In the genomic region with DNA sequence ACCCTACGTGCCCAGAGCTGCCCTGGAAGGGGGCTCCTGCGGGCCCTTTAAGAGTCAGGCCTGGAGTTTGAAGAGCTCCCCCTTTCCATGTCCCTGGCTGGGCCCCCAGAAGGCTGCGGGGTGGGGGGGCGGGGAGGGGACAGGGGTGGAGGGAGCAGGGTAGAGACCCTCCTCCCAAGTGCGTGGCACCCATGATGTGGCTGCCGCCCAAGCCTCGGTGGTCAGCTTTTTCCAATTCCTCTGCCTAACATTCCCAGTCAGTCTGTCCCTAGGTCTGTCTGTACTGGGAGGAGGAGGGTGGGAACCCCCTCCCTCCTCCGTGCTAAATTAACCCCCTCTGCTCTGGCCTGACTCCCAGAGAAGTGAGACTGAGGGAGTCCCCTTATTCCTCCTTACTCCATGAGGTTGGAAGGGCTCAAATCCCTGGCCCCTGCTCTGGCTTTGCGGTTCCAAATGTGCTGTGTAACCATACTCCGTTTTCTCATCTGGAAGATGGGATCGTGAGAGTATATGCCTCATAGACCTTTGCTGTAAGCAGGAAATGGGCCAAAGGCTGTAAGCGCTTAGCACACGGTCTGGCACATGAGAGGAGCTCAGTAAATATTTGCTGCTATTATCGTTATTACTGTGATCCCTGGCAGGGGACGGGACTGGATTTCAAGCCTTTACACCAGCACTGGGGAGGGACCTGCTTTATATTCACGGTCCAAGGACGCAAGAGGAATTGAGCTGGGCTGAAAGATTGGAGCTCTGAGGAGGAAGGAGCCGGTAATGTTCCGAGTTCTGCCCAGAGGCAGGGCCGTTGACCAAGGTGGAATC, we compare ENCODE assay signal across 8 cellular contexts. TPM values are rescaled to one million over a fixed set of nuclear protein-coding genes. Genes with fewer than 3 reads are reported as not detected.
DNase-seq lines count a peak whose midpoint lies in the region; ATAC-seq and FAIRE-seq lines count a peak whose summit lies in the region.

No MANE protein-coding gene starts in this region.

- no peaks in the 10 kb centered on the region for H3K36me3 Mint-ChIP-seq in central memory CD8-positive, alpha-beta T cell (ENCODE audit: insufficient read depth)
- no peaks in the 10 kb centered on the region for H3K36me3 Mint-ChIP-seq in memory B cell

- peaks cover 17% of the 10 kb centered on the region for H3K36me3 ChIP-seq in MG63

- no peaks in the 10 kb centered on the region for H3K9me3 ChIP-seq in MG63

- FAIRE-seq in HTR-8/SVneo (lab: Jason Lieb, UNC): no peak

- H3K4me3 ChIP-seq in MG63: peak overlapping the region; percentile 67

- peak overlapping the region; percentile 42 for H3K4me3 Mint-ChIP-seq in central memory CD8-positive, alpha-beta T cell
- H3K4me3 Mint-ChIP-seq in memory B cell: peak overlapping the region; percentile 47

- no peak for ATAC-seq in central memory CD8-positive, alpha-beta T cell (replicated peaks; ENCODE audit: extremely low read depth, poor library complexity, severe bottlenecking)
- ATAC-seq in memory B cell (ENCODE audit: low read depth): no peak

- H3K4me1 Mint-ChIP-seq in central memory CD8-positive, alpha-beta T cell: peaks cover 40% of the 10 kb centered on the region
- peaks cover 32% of the 10 kb centered on the region for H3K4me1 Mint-ChIP-seq in memory B cell

- H3K27me3 Mint-ChIP-seq in central memory CD8-positive, alpha-beta T cell: peaks cover 12% of the 10 kb centered on the region
- H3K27me3 Mint-ChIP-seq in memory B cell: peaks cover 26% of the 10 kb centered on the region

- no peaks in the 10 kb centered on the region for H3K9me3 Mint-ChIP-seq in central memory CD8-positive, alpha-beta T cell
- H3K9me3 Mint-ChIP-seq in memory B cell: no peaks in the 10 kb centered on the region

- no peaks in the 10 kb centered on the region for H3K27me3 ChIP-seq in MG63

- DNase-seq in AG08396 (ENCODE audit: low spot score): peak; percentile 56
- DNase-seq in MG63: peak; percentile 77
- DNase-seq in central memory CD8-positive, alpha-beta T cell (ENCODE audit: low spot score in 2 of 2): no peak
- DNase-seq in memory B cell (ENCODE audit: low spot score in 2 of 2): no peak
- DNase-seq in 8988T: no peak
- DNase-seq in NCI-H2196 treated with DMSO at 0.1 percent for 48 hours (lab: John Stamatoyannopoulos, UW; ENCODE audit: unreplicated experiment): no peak
- no peak for DNase-seq in HTR-8/SVneo (ENCODE audit: insufficient read length, low spot score)
- DNase-seq in HUDEP-2 (lab: John Stamatoyannopoulos, UW; ENCODE audit: unreplicated experiment in 76 of 76): no peak

- H3K27ac Mint-ChIP-seq in central memory CD8-positive, alpha-beta T cell (ENCODE audit: low read depth): no peak overlapping the region
- H3K27ac Mint-ChIP-seq in memory B cell: no peak overlapping the region

RNA-seq across cellular contexts. Expression of gene COL16A1, which starts 0.7 kb away (rescaled TPM):
- 156 and 192 TPM in 2 replicates for total RNA-seq in MG63 (2014; rRNA removed; shearing (Covaris generic); ENCODE audit: low replicate concordance)

RNA-seq across cellular contexts. Expression of gene ADGRB2, which starts 59.7 kb away (rescaled TPM):
- total RNA-seq in MG63 (2014; rRNA removed; shearing (Covaris generic); ENCODE audit: low replicate concordance): 3.4 and 8.5 TPM in 2 replicates

RNA-seq across cellular contexts. Expression of gene PEF1, which starts 59.8 kb away (rescaled TPM):
- total RNA-seq in MG63 (2014; rRNA removed; shearing (Covaris generic); ENCODE audit: low replicate concordance): 42.5 and 96.9 TPM in 2 replicates

Comparison
In these comparisons a context has a peak if more than half of its experiments do, and no peak if none do; other contexts are left out.
1. DNase-seq: peak in AG08396 (single experiment) and MG63 (single experiment); none in central memory CD8-positive, alpha-beta T cell (0 of 2), memory B cell (0 of 2), 8988T (single experiment), NCI-H2196 treated with DMSO at 0.1 percent for 48 hours (single experiment), HTR-8/SVneo (single experiment) and HUDEP-2 (0 of 76).